1 cellular context compared by ENCODE assay signal in the genomic region with DNA sequence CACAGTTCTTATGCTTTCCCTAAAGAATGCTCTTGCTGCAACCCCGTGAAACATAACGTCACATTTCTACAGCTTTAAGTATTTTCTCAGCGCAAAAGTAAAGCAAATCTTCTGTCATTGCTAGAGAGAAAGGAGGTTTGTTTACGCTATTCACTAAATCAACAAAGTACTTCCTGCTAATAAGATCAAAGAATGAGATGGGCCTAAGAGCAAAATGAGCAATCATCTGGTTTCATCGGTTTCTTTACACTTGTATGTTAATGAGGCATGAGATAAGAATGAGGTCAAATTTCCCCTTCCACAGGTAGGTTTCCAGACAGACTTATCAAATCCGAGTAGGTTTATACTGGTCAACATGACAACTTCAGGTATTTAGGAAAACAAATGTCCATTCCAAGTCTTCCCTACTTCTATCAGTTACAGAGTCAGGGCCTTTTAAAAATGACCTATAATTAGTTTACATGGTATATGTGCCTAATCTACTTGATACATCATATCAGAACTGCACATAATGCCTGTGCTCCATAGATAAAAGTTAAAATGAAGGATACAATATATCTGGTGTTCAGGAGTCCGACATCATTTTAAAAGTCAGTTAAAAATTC.
TF ChIP-seq lines count a peak whose summit lies in the region.

No MANE protein-coding gene starts in this region.

TF ChIP-seq in GM23338, 12 proteins besides CTCF, POLR2A, EP300 and RAD21 (continued from another document):
- TF ChIP-seq, protein P1, sequence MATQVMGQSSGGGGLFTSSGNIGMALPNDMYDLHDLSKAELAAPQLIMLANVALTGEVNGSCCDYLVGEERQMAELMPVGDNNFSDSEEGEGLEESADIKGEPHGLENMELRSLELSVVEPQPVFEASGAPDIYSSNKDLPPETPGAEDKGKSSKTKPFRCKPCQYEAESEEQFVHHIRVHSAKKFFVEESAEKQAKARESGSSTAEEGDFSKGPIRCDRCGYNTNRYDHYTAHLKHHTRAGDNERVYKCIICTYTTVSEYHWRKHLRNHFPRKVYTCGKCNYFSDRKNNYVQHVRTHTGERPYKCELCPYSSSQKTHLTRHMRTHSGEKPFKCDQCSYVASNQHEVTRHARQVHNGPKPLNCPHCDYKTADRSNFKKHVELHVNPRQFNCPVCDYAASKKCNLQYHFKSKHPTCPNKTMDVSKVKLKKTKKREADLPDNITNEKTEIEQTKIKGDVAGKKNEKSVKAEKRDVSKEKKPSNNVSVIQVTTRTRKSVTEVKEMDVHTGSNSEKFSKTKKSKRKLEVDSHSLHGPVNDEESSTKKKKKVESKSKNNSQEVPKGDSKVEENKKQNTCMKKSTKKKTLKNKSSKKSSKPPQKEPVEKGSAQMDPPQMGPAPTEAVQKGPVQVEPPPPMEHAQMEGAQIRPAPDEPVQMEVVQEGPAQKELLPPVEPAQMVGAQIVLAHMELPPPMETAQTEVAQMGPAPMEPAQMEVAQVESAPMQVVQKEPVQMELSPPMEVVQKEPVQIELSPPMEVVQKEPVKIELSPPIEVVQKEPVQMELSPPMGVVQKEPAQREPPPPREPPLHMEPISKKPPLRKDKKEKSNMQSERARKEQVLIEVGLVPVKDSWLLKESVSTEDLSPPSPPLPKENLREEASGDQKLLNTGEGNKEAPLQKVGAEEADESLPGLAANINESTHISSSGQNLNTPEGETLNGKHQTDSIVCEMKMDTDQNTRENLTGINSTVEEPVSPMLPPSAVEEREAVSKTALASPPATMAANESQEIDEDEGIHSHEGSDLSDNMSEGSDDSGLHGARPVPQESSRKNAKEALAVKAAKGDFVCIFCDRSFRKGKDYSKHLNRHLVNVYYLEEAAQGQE (IDR thresholded peaks at IDR 0.05; ENCODE audit: unreplicated experiment): no peak
- TF ChIP-seq, protein P2, sequence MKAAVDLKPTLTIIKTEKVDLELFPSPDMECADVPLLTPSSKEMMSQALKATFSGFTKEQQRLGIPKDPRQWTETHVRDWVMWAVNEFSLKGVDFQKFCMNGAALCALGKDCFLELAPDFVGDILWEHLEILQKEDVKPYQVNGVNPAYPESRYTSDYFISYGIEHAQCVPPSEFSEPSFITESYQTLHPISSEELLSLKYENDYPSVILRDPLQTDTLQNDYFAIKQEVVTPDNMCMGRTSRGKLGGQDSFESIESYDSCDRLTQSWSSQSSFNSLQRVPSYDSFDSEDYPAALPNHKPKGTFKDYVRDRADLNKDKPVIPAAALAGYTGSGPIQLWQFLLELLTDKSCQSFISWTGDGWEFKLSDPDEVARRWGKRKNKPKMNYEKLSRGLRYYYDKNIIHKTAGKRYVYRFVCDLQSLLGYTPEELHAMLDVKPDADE (IDR thresholded peaks at IDR 0.05): no peak
- TF ChIP-seq ZNF114 (CRISPR knock-in tag; IDR thresholded peaks at IDR 0.05): no peak
TF ChIP-seq in GM23338: peak in this region for 0.
